In genomic region chr19:13017306-13018036, GRCh38 we compare ENCODE assay signal across 2 cellular contexts.
A peak's percentile ranks its signal among the peaks of the same experiment; 100 is the strongest.
TF ChIP-seq lines count a peak whose summit lies in the region.

No MANE protein-coding gene starts in this region.

TF ChIP-seq in GM23338, 12 proteins besides CTCF, POLR2A, EP300 and RAD21:
- peak; percentile 90 for TF ChIP-seq EZH2 (IDR thresholded peaks at IDR 0.05; ENCODE audit: low read depth, unreplicated experiment)
- TF ChIP-seq ZNF114 (CRISPR knock-in tag; IDR thresholded peaks at IDR 0.05), result no peak
- no peak for TF ChIP-seq EZH2phosphoT487 (IDR thresholded peaks at IDR 0.05; ENCODE audit: unreplicated experiment)
- TF ChIP-seq POLR2AphosphoS5 (IDR thresholded peaks at IDR 0.05; ENCODE audit: low read depth), result peak; percentile 31; the same call in 1 of the 2 replicates
- no peak for TF ChIP-seq ZNF331 (CRISPR knock-in tag; IDR thresholded peaks at IDR 0.05; ENCODE audit: low read depth)

TF ChIP-seq in K562, 482 proteins besides CTCF, POLR2A, EP300 and RAD21:
- TF ChIP-seq ZZZ3 (IDR thresholded peaks at IDR 0.05) (no peak), ZFP30 (CRISPR knock-in tag; IDR thresholded peaks at IDR 0.05; ENCODE audit: borderline replicate concordance) (no peak), HDAC6 (IDR thresholded peaks at IDR 0.05; ENCODE audit: low read depth, low read length) (no peak), XRCC5 (IDR thresholded peaks at IDR 0.05; ENCODE audit: low read depth, low read length) (0 out of 2 replicates have a peak, but pooled peaks have one; percentile 31), PRDM10 (IDR thresholded peaks at IDR 0.05; ENCODE audit: partially characterized antibody) (peak; percentile 27), CSDE1 (IDR thresholded peaks at IDR 0.05) (no peak), STAG1 (CRISPR knock-in tag; IDR thresholded peaks at IDR 0.05; ENCODE audit: borderline replicate concordance) (no peak), POLR3A (IDR thresholded peaks at IDR 0.05; ENCODE audit: borderline replicate concordance, extremely low read depth, insufficient read depth, insufficient read length) (no peak), MECOM (CRISPR knock-in tag; IDR thresholded peaks at IDR 0.05) (no peak), RHOXF2B (CRISPR knock-in tag; conservative IDR thresholded peaks at IDR 0.05) (no peak), ZNF449 (CRISPR knock-in tag; IDR thresholded peaks at IDR 0.05) (no peak)
- TF ChIP-seq, protein P1, sequence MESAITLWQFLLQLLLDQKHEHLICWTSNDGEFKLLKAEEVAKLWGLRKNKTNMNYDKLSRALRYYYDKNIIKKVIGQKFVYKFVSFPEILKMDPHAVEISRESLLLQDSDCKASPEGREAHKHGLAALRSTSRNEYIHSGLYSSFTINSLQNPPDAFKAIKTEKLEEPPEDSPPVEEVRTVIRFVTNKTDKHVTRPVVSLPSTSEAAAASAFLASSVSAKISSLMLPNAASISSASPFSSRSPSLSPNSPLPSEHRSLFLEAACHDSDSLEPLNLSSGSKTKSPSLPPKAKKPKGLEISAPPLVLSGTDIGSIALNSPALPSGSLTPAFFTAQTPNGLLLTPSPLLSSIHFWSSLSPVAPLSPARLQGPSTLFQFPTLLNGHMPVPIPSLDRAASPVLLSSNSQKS (CRISPR knock-in tag; IDR thresholded peaks at IDR 0.05), result no peak
